ENCODE assay signal across 35 cellular contexts in the genomic region with DNA sequence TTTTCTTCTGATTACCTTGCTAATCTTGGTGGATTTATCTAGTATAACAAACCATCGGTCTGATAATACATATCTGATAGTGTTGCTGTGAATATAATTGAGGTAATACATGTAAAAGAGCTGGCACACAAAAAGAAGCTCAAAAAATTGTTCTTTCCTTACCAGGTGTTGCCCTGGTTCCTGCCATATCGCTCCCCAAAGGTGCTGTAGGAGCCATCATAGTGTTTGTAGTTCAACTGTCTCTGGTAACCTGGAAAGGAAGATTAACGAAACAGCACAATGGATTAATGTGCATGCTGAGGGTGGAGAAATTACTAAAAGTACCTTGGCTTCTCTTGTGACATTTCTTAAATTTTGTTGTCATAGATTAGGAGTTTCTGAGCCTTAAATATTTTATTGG. TPM values are rescaled to one million over a fixed set of nuclear protein-coding genes. Genes with fewer than 3 reads are reported as not detected.
A peak's percentile ranks its signal among the peaks of the same experiment; 100 is the strongest.
DNase-seq lines count a peak whose midpoint lies in the region; ATAC-seq, FAIRE-seq and TF ChIP-seq lines count a peak whose summit lies in the region.
"Had no signal": no experiment of that assay in that cellular context is flagged by ENCODE, and none has a peak within 500 bp of the region (broad histone marks: within the 10 kb centered on the region; RNA-seq: fewer than 3 reads in every experiment).

No MANE protein-coding gene starts in this region.

- H3K27ac ChIP-seq in HepG2 (ENCODE audit: extremely low read length, insufficient read depth, low read length) (no peak overlapping the region), right lobe of liver (no peak overlapping the region)
- H3K27ac ChIP-seq: 22Rv1; A549; BLaER1; BLaER1 treated with 17β-estradiol and CSF1 and Interleukin-3, amounts not matched to agents 10 nM and 100 nM; C4-2B had no signal

- intact Hi-C loops in HepG2 (cut with micrococcal nuclease; ENCODE audit: unreplicated experiment) = no loop called here
- intact Hi-C loops in right lobe of liver (cut with DNase I) = no loop called here

- peak overlapping the region; percentile 31 for H3K27ac Mint-ChIP-seq in activated naive CD4-positive, alpha-beta T cell treated with anti-CD3 and anti-CD28 coated beads, Interleukin-2, amount 10 ng/mL, durations not matched to agents 7 days and 5 days
- H3K27ac Mint-ChIP-seq: B cell; CD14-positive monocyte; CD4-positive, alpha-beta memory T cell; CD4-positive, alpha-beta T cell; CD4-positive, CD25-positive, alpha-beta regulatory T cell; CD8-positive, alpha-beta T cell had no signal

- WGBS in HepG2 (ENCODE audit: low lambda C conversion rate) = 96% methylated on average over 3 of the region's 3 CpGs
- WGBS in right lobe of liver (ENCODE audit: insufficient coverage, low coverage, low lambda C conversion rate, missing lambda C conversion rate) = 74% methylated on average over 3 of the region's 3 CpGs

- CTCF ChIA-PET in activated naive CD4-positive, alpha-beta T cell treated with anti-CD3 and anti-CD28 coated beads, Interleukin-2, amount 10 ng/mL, durations not matched to agents 7 days and 5 days (lab: Charles Lee) = no interaction called here
- CTCF ChIA-PET in HepG2 (lab: Yijun Ruan, JAX; ENCODE audit: low intra/inter-chr PET ratio, low total read pairs) = no interaction called here

- peaks cover 9% of the 10 kb centered on the region for H3K27me3 Mint-ChIP-seq in activated naive CD4-positive, alpha-beta T cell treated with anti-CD3 and anti-CD28 coated beads, Interleukin-2, amount 10 ng/mL, durations not matched to agents 7 days and 5 days
- H3K27me3 Mint-ChIP-seq: CD4-positive, alpha-beta T cell had no signal

- DNase-seq in activated naive CD4-positive, alpha-beta T cell treated with anti-CD3 and anti-CD28 coated beads, Interleukin-2, amount 10 ng/mL, durations not matched to agents 7 days and 5 days = no peak
- no peak for DNase-seq in activated naive CD4-positive, alpha-beta T cell treated with anti-CD3 and anti-CD28 coated beads, Interleukin-2, amount 50 U/mL, for 16 hours
- DNase-seq in HepG2 (ENCODE audit: low spot score) = no peak
- DNase-seq in right lobe of liver = no peak
- DNase-seq: 8988T; ACHN; AML-193; BE2C; C1 segment of cervical spinal cord; Caco-2; Calu3; CD4-positive, alpha-beta memory T cell; CD4-positive, alpha-beta T cell; CD4-positive, CD25-positive, alpha-beta regulatory T cell; CD8-positive, alpha-beta memory T cell; CD8-positive, alpha-beta T cell; COR-L47; DMS 273 treated with DMSO at 0.1 percent for 48 hours; DMS153; DMS53; DMS79; DMS79 treated with DMSO at 0.1 percent for 48 hours; DND-41; EL had no signal

- H3K9me3 ChIP-seq in HepG2 (ENCODE audit: low read length) (no peaks in the 10 kb centered on the region), right lobe of liver (no peaks in the 10 kb centered on the region)
- H3K9me3 ChIP-seq: BE2C had no signal

- TF ChIP-seq POLR2A in HepG2 (IDR thresholded peaks at IDR 0.05; ENCODE audit: insufficient read depth in 1 of 2, low read depth in 2 of 2, low read length in 2 of 2) (no peak), right lobe of liver (IDR thresholded peaks at IDR 0.05) (no peak)

- POLR2A ChIA-PET in HepG2 (lab: Yijun Ruan, JAX) = interaction anchor here (1.2 kb wide), 1 partner anchor 23 kb away, joined by 6 read pairs; no protein-coding TSS in a partner anchor

- H3K4me1 ChIP-seq in HepG2 (ENCODE audit: insufficient read depth, low read length) (peaks cover 19% of the 10 kb centered on the region), right lobe of liver (peaks cover 0 to 37% (median 3%) of the 10 kb centered on the region in 4 donors)
- H3K4me1 ChIP-seq: A549, BE2C, BLaER1, Caco-2 had no signal

- no peak for TF ChIP-seq CTCF in HepG2 (CRISPR knock-in tag; IDR thresholded peaks at IDR 0.05)
- TF ChIP-seq CTCF in right lobe of liver (IDR thresholded peaks at IDR 0.05) = no peak

- no peak overlapping the region for H3K9ac ChIP-seq in HepG2 (ENCODE audit: insufficient read depth, low read depth, low read length)
- H3K9ac ChIP-seq: BLaER1; BLaER1 treated with 17β-estradiol and CSF1 and Interleukin-3, amounts not matched to agents 10 nM and 100 nM had no signal

- no peak for ATAC-seq in HepG2
- ATAC-seq in right lobe of liver = no peak
- ATAC-seq: A549; CD8-positive, alpha-beta T cell had no signal

- H3K4me3 Mint-ChIP-seq in activated naive CD4-positive, alpha-beta T cell treated with anti-CD3 and anti-CD28 coated beads, Interleukin-2, amount 10 ng/mL, durations not matched to agents 7 days and 5 days = no peak overlapping the region
- H3K4me3 Mint-ChIP-seq: B cell; CD14-positive monocyte; CD4-positive, alpha-beta memory T cell; CD4-positive, alpha-beta T cell; CD4-positive, CD25-positive, alpha-beta regulatory T cell; CD8-positive, alpha-beta memory T cell; CD8-positive, alpha-beta T cell had no signal

- in situ Hi-C loops in HepG2 (cut with HindIII; ENCODE audit: extremely low pct_ligation_motif_present, low pct_unique_long_range_greater_than_20kb) = no loop called here

- TF ChIP-seq EP300 in HepG2 (IDR thresholded peaks at IDR 0.05; ENCODE audit: low read depth in 2 of 2, low read length in 2 of 2) = no peak
- no peak for TF ChIP-seq EP300 in HepG2 (CRISPR knock-in tag; IDR thresholded peaks at IDR 0.05; ENCODE audit: borderline replicate concordance)

- no peak overlapping the region for H3K4me2 ChIP-seq in HepG2 (ENCODE audit: low read depth, low read length)
- H3K4me2 ChIP-seq: A549; BLaER1; BLaER1 treated with 17β-estradiol and CSF1 and Interleukin-3, amounts not matched to agents 10 nM and 100 nM had no signal

- peaks cover 50% of the 10 kb centered on the region for H4K20me1 ChIP-seq in HepG2 (ENCODE audit: insufficient read depth, low read length)
- H4K20me1 ChIP-seq: BLaER1; BLaER1 treated with 17β-estradiol and CSF1 and Interleukin-3, amounts not matched to agents 10 nM and 100 nM had no signal

- BruUV-seq in HepG2 (replicated peaks; lab: Mats Ljungman, UMichigan) = no TSS peak

- peaks cover 20% of the 10 kb centered on the region for H3K79me2 ChIP-seq in HepG2 (ENCODE audit: insufficient read depth, low read length)

- no peak for FAIRE-seq in HepG2 (lab: Jason Lieb, UNC)
- FAIRE-seq: A204.1, A549, D721Med had no signal

- peaks cover 7% of the 10 kb centered on the region for H3K9me3 Mint-ChIP-seq in activated naive CD4-positive, alpha-beta T cell treated with anti-CD3 and anti-CD28 coated beads, Interleukin-2, amount 10 ng/mL, durations not matched to agents 7 days and 5 days

- H3K4me3 ChIP-seq in HepG2 (replicated peaks in 1 of 3; ENCODE audit: insufficient read depth in 1 of 3, low read depth in 2 of 3, low read length in 3 of 3) (no peak overlapping the region), right lobe of liver (no peak overlapping the region)
- H3K4me3 ChIP-seq: A549; BLaER1; BLaER1 treated with 17β-estradiol and CSF1 and Interleukin-3, amounts not matched to agents 10 nM and 100 nM had no signal

- H3K36me3 Mint-ChIP-seq in activated naive CD4-positive, alpha-beta T cell treated with anti-CD3 and anti-CD28 coated beads, Interleukin-2, amount 10 ng/mL, durations not matched to agents 7 days and 5 days = peaks cover 2% of the 10 kb centered on the region
- H3K36me3 Mint-ChIP-seq: CD14-positive monocyte had no signal

- no peaks in the 10 kb centered on the region for H3K4me1 Mint-ChIP-seq in activated naive CD4-positive, alpha-beta T cell treated with anti-CD3 and anti-CD28 coated beads, Interleukin-2, amount 10 ng/mL, durations not matched to agents 7 days and 5 days
- H3K4me1 Mint-ChIP-seq: B cell, CD14-positive monocyte had no signal

- no peak for TF ChIP-seq RAD21 in HepG2 (CRISPR knock-in tag; IDR thresholded peaks at IDR 0.05)

- H3K36me3 ChIP-seq in HepG2 (replicated peaks in 1 of 2; ENCODE audit: control insufficient read depth in 1 of 2, insufficient read depth in 2 of 2, low read length in 2 of 2) = peaks cover 31 to 94% of the 10 kb centered on the region in 2 experiments
- peaks cover 10 to 96% (median 48%) of the 10 kb centered on the region in 4 donors for H3K36me3 ChIP-seq in right lobe of liver
- H3K36me3 ChIP-seq: BE2C, BLaER1 had no signal

- no peak overlapping the region for H2AFZ ChIP-seq in HepG2 (ENCODE audit: low read length)

- no peaks in the 10 kb centered on the region for H3K27me3 ChIP-seq in HepG2 (ENCODE audit: control insufficient read depth in 1 of 2, insufficient read depth in 2 of 2, low read length in 2 of 2)
- no peaks in the 10 kb centered on the region for H3K27me3 ChIP-seq in right lobe of liver
- H3K27me3 ChIP-seq: BE2C; BLaER1; BLaER1 treated with 17β-estradiol and CSF1 and Interleukin-3, amounts not matched to agents 10 nM and 100 nM had no signal

TF ChIP-seq in HepG2, 621 proteins besides CTCF, POLR2A, EP300 and RAD21 (continues in another document):
- TF ChIP-seq PAF1 (CRISPR knock-in tag; IDR thresholded peaks at IDR 0.05) = peak; percentile 17; the same call in 1 of the 2 replicates
- no peak for TF ChIP-seq HHEX (CRISPR knock-in tag; IDR thresholded peaks at IDR 0.05)
- peak; percentile 62; the same call in 1 of the 2 replicates for TF ChIP-seq POLR2G (IDR thresholded peaks at IDR 0.05; ENCODE audit: low read depth, low read length)
- no peak for TF ChIP-seq CBX1 (IDR thresholded peaks at IDR 0.05; ENCODE audit: low read depth)

RNA-seq across cellular contexts. Expression of a gene that starts 36.6 kb away (rescaled TPM):
- total RNA-seq in HepG2 (2016; rRNA removed; fragmentation: Illumina TruSeq; extraction: Trizol) (1,675 and 2,807 TPM in 2 replicates), right lobe of liver (1,000 to 10,000 TPM in 5 of 6 experiments, 100 to 1,000 TPM in 1; 978 to 3,352 (median 2,507) TPM)
- total RNA-seq in HepG2 (2016; cell fraction: cytosol; rRNA removed; fragmentation: Illumina TruSeq; extraction: Trizol; ENCODE audit: low read depth) = 234 and 270 TPM in 2 replicates
- total RNA-seq in HepG2 (2016; cell fraction: insoluble cytoplasmic fraction; rRNA removed; fragmentation: Illumina TruSeq; extraction: Trizol) = 1,476 and 2,691 TPM in 2 replicates
- 813 and 957 TPM in 2 replicates for total RNA-seq in HepG2 (2016; cell fraction: membrane; rRNA removed; fragmentation: Illumina TruSeq; extraction: Trizol)
- total RNA-seq in HepG2 (2016; cell fraction: nucleus; rRNA removed; fragmentation: Illumina TruSeq; extraction: Trizol) = 2,507 and 2,973 TPM in 2 replicates
- polyA plus RNA-seq in HepG2 (2011; rRNA removed) = 6,551 and 8,760 TPM in 2 replicates
- polyA plus RNA-seq in HepG2 (2011; cell fraction: cytosol; rRNA removed) = 4,485 and 9,624 TPM in 2 replicates
- 2,489 and 3,325 TPM in 2 replicates for polyA plus RNA-seq in HepG2 (2011; cell fraction: nucleus; rRNA removed)
- polyA plus RNA-seq in HepG2 (2012) = 4,336 and 6,335 TPM in 2 replicates
- 214 and 262 TPM in 2 replicates for polyA plus RNA-seq in HepG2 (2016; cell fraction: cytosol; fragmentation: Illumina TruSeq; extraction: Trizol; ENCODE audit: low read depth)
- 1,149 and 1,250 TPM in 2 replicates for polyA plus RNA-seq in HepG2 (2016; cell fraction: insoluble cytoplasmic fraction; fragmentation: Illumina TruSeq; extraction: Trizol; ENCODE audit: low read depth)
- polyA plus RNA-seq in HepG2 (2016; cell fraction: membrane; fragmentation: Illumina TruSeq; extraction: Trizol; ENCODE audit: low read depth) = 465 and 618 TPM in 2 replicates
- 2,564 and 2,683 TPM in 2 replicates for polyA plus RNA-seq in HepG2 (2016; cell fraction: nucleus; fragmentation: Illumina TruSeq; extraction: Trizol; ENCODE audit: insufficient read depth, low read depth)
- polyA minus RNA-seq in HepG2 (2011; rRNA and poly(A)+ RNA removed; ENCODE audit: low replicate concordance) = 3.9 and 4,519 TPM in 2 replicates
- 3,071 and 7,219 TPM in 2 replicates for polyA minus RNA-seq in HepG2 (2011; cell fraction: cytosol; rRNA and poly(A)+ RNA removed)
- 2,321 and 4,395 TPM in 2 replicates for polyA minus RNA-seq in HepG2 (2011; cell fraction: nucleus; rRNA and poly(A)+ RNA removed)
- total RNA-seq: A172; B cell; Calu3; CD4-positive, alpha-beta T cell; CD4-positive, CD25-positive, alpha-beta regulatory T cell; CD8-positive, alpha-beta T cell; Daoy had no signal
- polyA plus RNA-seq: A549; CD4-positive, CD25-positive, alpha-beta regulatory T cell had no signal
